In the genomic region with DNA sequence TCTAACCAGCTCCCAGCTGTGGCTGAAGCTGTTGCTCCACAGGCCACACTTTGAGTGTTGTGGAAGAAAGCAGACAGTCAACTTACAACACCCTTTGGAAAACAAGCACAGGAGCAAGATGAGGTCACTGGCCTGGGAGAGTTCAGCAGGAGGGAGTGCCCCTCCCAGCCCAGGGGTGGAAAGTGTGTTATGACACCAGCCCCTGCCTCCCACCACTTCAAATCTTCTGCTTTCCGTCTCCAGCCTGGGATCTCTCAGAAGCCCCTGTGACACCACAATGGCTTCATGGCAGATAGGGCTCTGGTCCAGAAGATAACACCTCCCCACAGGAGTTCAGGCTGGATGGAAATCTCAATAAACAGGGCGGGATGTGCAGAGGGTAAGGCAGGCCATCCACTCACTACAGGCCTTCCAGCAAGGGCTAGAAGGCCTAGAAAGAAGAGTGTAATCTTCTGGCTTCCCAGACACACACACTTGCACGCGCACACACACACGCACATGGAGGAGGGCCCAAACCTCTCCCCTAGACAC, we compare ENCODE assay signal across 1 cellular context.
TF ChIP-seq lines count a peak whose summit lies in the region.

No MANE protein-coding gene starts in this region.

TF ChIP-seq in K562, 482 proteins besides CTCF, POLR2A, EP300 and RAD21 (continued from another document and continues in another):
- TF ChIP-seq GTF3C2 (IDR thresholded peaks at IDR 0.05; ENCODE audit: borderline replicate concordance, extremely low read depth, insufficient read length): no peak
- TF ChIP-seq ZNF324 (CRISPR knock-in tag; IDR thresholded peaks at IDR 0.05): no peak
- TF ChIP-seq ARID1B (IDR thresholded peaks at IDR 0.05): peak; percentile 97
- no peak for TF ChIP-seq TEAD1 (CRISPR knock-in tag; IDR thresholded peaks at IDR 0.05)
- no peak for TF ChIP-seq ZNF41 (CRISPR knock-in tag; conservative IDR thresholded peaks at IDR 0.05)
- no peak for TF ChIP-seq PTTG1 (tag; IDR thresholded peaks at IDR 0.05; ENCODE audit: low read depth)
- TF ChIP-seq DEAF1 (CRISPR knock-in tag; IDR thresholded peaks at IDR 0.05): no peak
- no peak for TF ChIP-seq U2AF1 (optimal IDR thresholded peaks at IDR 0.05; ENCODE audit: low read depth, low read length)
- TF ChIP-seq ZNF24 (IDR thresholded peaks at IDR 0.05): no peak
- TF ChIP-seq EGR1 (conservative IDR thresholded peaks at IDR 0.05): peak; percentile 81
- peak; percentile 90 for TF ChIP-seq CEBPB (tag; IDR thresholded peaks at IDR 0.05)
- TF ChIP-seq ZNF146 (CRISPR knock-in tag; IDR thresholded peaks at IDR 0.05; ENCODE audit: unreplicated experiment): no peak
- peak; percentile 92 for TF ChIP-seq SOX6 (IDR thresholded peaks at IDR 0.05)
- TF ChIP-seq POLR2H (tag; IDR thresholded peaks at IDR 0.05; ENCODE audit: low read depth): no peak
- TF ChIP-seq CBX8 (IDR thresholded peaks at IDR 0.05; ENCODE audit: borderline replicate concordance, extremely low read depth, low read depth, low read length, poor library complexity, severe bottlenecking): no peak
- TF ChIP-seq, protein P1, sequence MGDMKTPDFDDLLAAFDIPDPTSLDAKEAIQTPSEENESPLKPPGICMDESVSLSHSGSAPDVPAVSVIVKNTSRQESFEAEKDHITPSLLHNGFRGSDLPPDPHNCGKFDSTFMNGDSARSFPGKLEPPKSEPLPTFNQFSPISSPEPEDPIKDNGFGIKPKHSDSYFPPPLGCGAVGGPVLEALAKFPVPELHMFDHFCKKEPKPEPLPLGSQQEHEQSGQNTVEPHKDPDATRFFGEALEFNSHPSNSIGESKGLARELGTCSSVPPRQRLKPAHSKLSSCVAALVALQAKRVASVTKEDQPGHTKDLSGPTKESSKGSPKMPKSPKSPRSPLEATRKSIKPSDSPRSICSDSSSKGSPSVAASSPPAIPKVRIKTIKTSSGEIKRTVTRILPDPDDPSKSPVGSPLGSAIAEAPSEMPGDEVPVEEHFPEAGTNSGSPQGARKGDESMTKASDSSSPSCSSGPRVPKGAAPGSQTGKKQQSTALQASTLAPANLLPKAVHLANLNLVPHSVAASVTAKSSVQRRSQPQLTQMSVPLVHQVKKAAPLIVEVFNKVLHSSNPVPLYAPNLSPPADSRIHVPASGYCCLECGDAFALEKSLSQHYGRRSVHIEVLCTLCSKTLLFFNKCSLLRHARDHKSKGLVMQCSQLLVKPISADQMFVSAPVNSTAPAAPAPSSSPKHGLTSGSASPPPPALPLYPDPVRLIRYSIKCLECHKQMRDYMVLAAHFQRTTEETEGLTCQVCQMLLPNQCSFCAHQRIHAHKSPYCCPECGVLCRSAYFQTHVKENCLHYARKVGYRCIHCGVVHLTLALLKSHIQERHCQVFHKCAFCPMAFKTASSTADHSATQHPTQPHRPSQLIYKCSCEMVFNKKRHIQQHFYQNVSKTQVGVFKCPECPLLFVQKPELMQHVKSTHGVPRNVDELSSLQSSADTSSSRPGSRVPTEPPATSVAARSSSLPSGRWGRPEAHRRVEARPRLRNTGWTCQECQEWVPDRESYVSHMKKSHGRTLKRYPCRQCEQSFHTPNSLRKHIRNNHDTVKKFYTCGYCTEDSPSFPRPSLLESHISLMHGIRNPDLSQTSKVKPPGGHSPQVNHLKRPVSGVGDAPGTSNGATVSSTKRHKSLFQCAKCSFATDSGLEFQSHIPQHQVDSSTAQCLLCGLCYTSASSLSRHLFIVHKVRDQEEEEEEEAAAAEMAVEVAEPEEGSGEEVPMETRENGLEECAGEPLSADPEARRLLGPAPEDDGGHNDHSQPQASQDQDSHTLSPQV (IDR thresholded peaks at IDR 0.05): peak; percentile 64; the same call in 1 of the 2 replicates
- no peak for TF ChIP-seq TAF9B (IDR thresholded peaks at IDR 0.05; ENCODE audit: partially characterized antibody)
- no peak for TF ChIP-seq TCF7L2 (IDR thresholded peaks at IDR 0.05; ENCODE audit: low read depth, low read length)
- no peak for TF ChIP-seq NR2C2 (CRISPR knock-in tag; IDR thresholded peaks at IDR 0.05)
- TF ChIP-seq NR2C2 (tag; IDR thresholded peaks at IDR 0.05): peak; percentile 46; the same call in 1 of the 2 replicates
- peak; percentile 96 for TF ChIP-seq TEAD4 (IDR thresholded peaks at IDR 0.05; ENCODE audit: low read length)
- TF ChIP-seq TEAD4 (CRISPR knock-in tag; IDR thresholded peaks at IDR 0.05; ENCODE audit: borderline replicate concordance): no peak
- TF ChIP-seq NFXL1 (CRISPR knock-in tag; IDR thresholded peaks at IDR 0.05): no peak
- no peak for TF ChIP-seq MCM3 (IDR thresholded peaks at IDR 0.05)
- TF ChIP-seq MTA1 (IDR thresholded peaks at IDR 0.05; ENCODE audit: borderline replicate concordance): peak; percentile 44; the same call in 1 of the 2 replicates
- no peak for TF ChIP-seq ZNF551 (CRISPR knock-in tag; IDR thresholded peaks at IDR 0.05)
- no peak for TF ChIP-seq ZFPM2 (CRISPR knock-in tag; IDR thresholded peaks at IDR 0.05)
- TF ChIP-seq GABPA (tag; conservative IDR thresholded peaks at IDR 0.05; ENCODE audit: low read depth): no peak
- TF ChIP-seq NR2C1 (IDR thresholded peaks at IDR 0.05): no peak
- TF ChIP-seq NR2C1 (tag; IDR thresholded peaks at IDR 0.05): peak; percentile 58; the same call in 1 of the 2 replicates
- peak; percentile 96 for TF ChIP-seq TCF3 (CRISPR knock-in tag; IDR thresholded peaks at IDR 0.05)
- TF ChIP-seq TAF1 (IDR thresholded peaks at IDR 0.05; ENCODE audit: control insufficient read depth, extremely low read depth, insufficient read depth, low read length, severe bottlenecking): peak; percentile 34
- TF ChIP-seq STAT5A (IDR thresholded peaks at IDR 0.05; ENCODE audit: borderline replicate concordance, low read length): peak; percentile 80
- TF ChIP-seq CAMTA2 (CRISPR knock-in tag; conservative IDR thresholded peaks at IDR 0.05): no peak
- peak; percentile 88 to 91 for TF ChIP-seq TRIM24 (IDR thresholded peaks at IDR 0.05)
- no peak; the same call in 1 of the 2 replicates for TF ChIP-seq CEBPG (CRISPR knock-in tag; IDR thresholded peaks at IDR 0.05)
- peak; percentile 10 to 67; a peak in 2 of 4 replicates for TF ChIP-seq CEBPG (tag; conservative IDR thresholded peaks at IDR 0.05 in 1 of 2, IDR thresholded peaks at IDR 0.05 in 1 of 2)
- peak; percentile 88; the same call in 1 of the 2 replicates for TF ChIP-seq NCOA1 (IDR thresholded peaks at IDR 0.05; ENCODE audit: low read depth)
- peak; percentile 79; the same call in 1 of the 2 replicates for TF ChIP-seq NBN (IDR thresholded peaks at IDR 0.05; ENCODE audit: low read depth)
- TF ChIP-seq SMC3 (conservative IDR thresholded peaks at IDR 0.05; ENCODE audit: insufficient read depth, low read depth, low read length): no peak
- no peak for TF ChIP-seq ELF1 (tag; IDR thresholded peaks at IDR 0.05)
- peak; percentile 89 to 92 for TF ChIP-seq KDM1A (IDR thresholded peaks at IDR 0.05)
- no peak for TF ChIP-seq ZNF274 (IDR thresholded peaks at IDR 0.05; ENCODE audit: borderline replicate concordance, low read depth, low read length)
- TF ChIP-seq CBX1 (IDR thresholded peaks at IDR 0.05; ENCODE audit: low read depth): no peak
- no peak for TF ChIP-seq FIP1L1 (IDR thresholded peaks at IDR 0.05; ENCODE audit: low read depth, low read length, poor library complexity, severe bottlenecking)
- no peak for TF ChIP-seq ZZZ3 (IDR thresholded peaks at IDR 0.05)
- no peak for TF ChIP-seq ZNF699 (CRISPR knock-in tag; IDR thresholded peaks at IDR 0.05; ENCODE audit: insufficient replicate concordance)
- TF ChIP-seq UBTF (IDR thresholded peaks at IDR 0.05; ENCODE audit: borderline replicate concordance in 1 of 2, low read depth in 2 of 2, low read length in 2 of 2): no peak
- TF ChIP-seq NFIC (IDR thresholded peaks at IDR 0.05): peak; percentile 92
- peak; percentile 40 for TF ChIP-seq FOSL1 (tag; conservative IDR thresholded peaks at IDR 0.05)
- no peak for TF ChIP-seq NFE2L1 (tag; IDR thresholded peaks at IDR 0.05; ENCODE audit: borderline replicate concordance, low read depth)
- no peak for TF ChIP-seq ETV1 (tag; conservative IDR thresholded peaks at IDR 0.05; ENCODE audit: low read depth)
- no peak for TF ChIP-seq KHSRP (IDR thresholded peaks at IDR 0.05)
- no peak for TF ChIP-seq GTF2E2 (tag; IDR thresholded peaks at IDR 0.05)
- 0 out of 2 replicates have a peak, but pooled peaks have one; percentile 44 for TF ChIP-seq RB1 (IDR thresholded peaks at IDR 0.05; ENCODE audit: low read depth)
- TF ChIP-seq ZNF609 (CRISPR knock-in tag; IDR thresholded peaks at IDR 0.05; ENCODE audit: borderline replicate concordance): peak; percentile 41; the same call in 1 of the 2 replicates
- no peak for TF ChIP-seq PHF20 (IDR thresholded peaks at IDR 0.05; ENCODE audit: partially characterized antibody)
- TF ChIP-seq ZNF780A (CRISPR knock-in tag; IDR thresholded peaks at IDR 0.05): no peak
- no peak for TF ChIP-seq SNAPC5 (CRISPR knock-in tag; IDR thresholded peaks at IDR 0.05)
